Comparison of ENCODE assay signal across 36 cellular contexts in the genomic region with DNA sequence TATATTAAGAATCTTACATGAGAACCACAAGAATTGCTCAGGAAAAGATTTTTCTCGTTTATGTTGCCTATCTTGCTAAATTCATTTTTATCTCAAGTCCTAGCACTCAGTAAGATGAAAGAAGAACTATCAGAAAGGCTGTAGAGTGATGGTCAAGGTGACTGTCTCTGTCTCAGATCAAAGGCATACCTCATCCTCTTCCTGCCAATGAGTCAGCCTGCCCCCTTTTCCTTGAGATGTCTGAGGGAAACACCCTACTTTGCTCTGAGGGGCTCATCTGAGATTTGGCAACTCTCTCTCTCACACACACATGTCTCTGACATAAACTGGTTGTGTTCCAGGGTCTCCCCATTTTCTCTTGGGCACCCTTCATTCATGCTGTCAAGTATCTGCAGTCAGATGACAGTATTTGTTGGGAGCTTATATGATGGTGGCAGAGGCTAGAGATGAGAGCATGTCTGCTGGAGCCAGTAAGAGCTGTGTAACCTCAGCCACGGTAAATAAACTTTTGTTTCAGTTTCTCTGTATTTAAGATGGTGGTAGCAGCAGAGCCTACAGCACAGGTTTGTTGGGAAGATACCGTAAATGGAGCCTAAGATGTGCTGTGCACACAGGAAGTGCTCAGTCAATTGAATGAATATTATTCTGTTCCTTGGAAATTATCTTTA. TPM values are rescaled to one million over a fixed set of nuclear protein-coding genes. Genes with fewer than 3 reads are reported as not detected.
"Had no signal": no experiment of that assay in that cellular context is flagged by ENCODE, and none has a peak within 500 bp of the region (broad histone marks: within the 10 kb centered on the region; RNA-seq: fewer than 3 reads in every experiment).

No MANE protein-coding gene starts in this region.

- DNase-seq: activated CD4-positive, alpha-beta T cell treated with anti-CD3 and anti-CD28 coated beads for 48 hours; activated CD4-positive, alpha-beta T cell treated with anti-CD3 and anti-CD28 coated beads, Interleukin-2, amount 50 U/mL, for 48 hours; activated effector memory CD4-positive, alpha-beta T cell treated with Interleukin-2 at 50 U/mL for 16 hours; activated naive CD4-positive, alpha-beta T cell treated with Interleukin-2 at 50 U/mL for 16 hours; brain microvascular endothelial cell; dorsolateral prefrontal cortex; effector memory CD4-positive, alpha-beta T cell; erythroblast; head of caudate nucleus; hippocampal formation; left colon; mammary epithelial cell; naive B cell; nephron progenitor cell; ovary; right lobe of liver; stimulated activated CD4-positive, alpha-beta T cell treated with anti-CD3 and anti-CD28 coated beads, Interleukin-2, amount 100 ng/mL, for 48 hours; T-helper 17 cell; T1000; WERI-Rb-1 had no signal

- H3K4me1 ChIP-seq: right lobe of liver had no signal

- H3K4me3 Mint-ChIP-seq: activated naive CD8-positive, alpha-beta T cell; mesothelial cell of epicardium; naive B cell; nephron progenitor cell; stimulated activated memory B cell treated with anti-CD40 and anti-IgM and Interleukin-4, amounts not matched to agents 10 μg/mL and 1 μg/mL and 100 μg/mL, for 72 hours; T-helper 17 cell had no signal

- H3K27ac Mint-ChIP-seq: activated naive CD8-positive, alpha-beta T cell; mesothelial cell of epicardium; naive B cell; nephron progenitor cell; progenitor cell of endocrine pancreas; stimulated activated memory B cell treated with anti-CD40 and anti-IgM and Interleukin-4, amounts not matched to agents 10 μg/mL and 1 μg/mL and 100 μg/mL, for 72 hours; T-helper 17 cell had no signal

- FAIRE-seq: astrocyte, keratinocyte had no signal

- ATAC-seq: activated CD4-positive, CD25-positive, alpha-beta regulatory T cell treated with anti-CD3 and anti-CD28 coated beads, Interleukin-2, amount 50 U/mL, for 24 hours; left colon; right lobe of liver; stimulated activated memory B cell treated with anti-CD40 and anti-IgM and Interleukin-4, amounts not matched to agents 10 μg/mL and 1 μg/mL and 100 μg/mL, for 72 hours; T-helper 17 cell had no signal

- H3K36me3 ChIP-seq: brain microvascular endothelial cell, ovary, right lobe of liver, tibial nerve, WERI-Rb-1 had no signal

- H3K4me1 Mint-ChIP-seq: naive B cell; nephron progenitor cell; stimulated activated memory B cell treated with anti-CD40 and anti-IgM and Interleukin-4, amounts not matched to agents 10 μg/mL and 1 μg/mL and 100 μg/mL, for 72 hours had no signal

- H3K4me3 ChIP-seq: coronary artery, dorsolateral prefrontal cortex, ovary, right lobe of liver, tibial nerve had no signal

- H3K36me3 Mint-ChIP-seq: activated naive CD8-positive, alpha-beta T cell; mesothelial cell of epicardium; naive B cell; stimulated activated memory B cell treated with anti-CD40 and anti-IgM and Interleukin-4, amounts not matched to agents 10 μg/mL and 1 μg/mL and 100 μg/mL, for 72 hours had no signal

- H3K27me3 ChIP-seq: brain microvascular endothelial cell, dorsolateral prefrontal cortex, ovary, right lobe of liver, tibial nerve had no signal

- H3K9me3 ChIP-seq: ovary, right lobe of liver, tibial nerve had no signal

- H3K9me3 Mint-ChIP-seq: mesothelial cell of epicardium; nephron progenitor cell; stimulated activated memory B cell treated with anti-CD40 and anti-IgM and Interleukin-4, amounts not matched to agents 10 μg/mL and 1 μg/mL and 100 μg/mL, for 72 hours had no signal

- H3K27me3 Mint-ChIP-seq: stimulated activated memory B cell treated with anti-CD40 and anti-IgM and Interleukin-4, amounts not matched to agents 10 μg/mL and 1 μg/mL and 100 μg/mL, for 72 hours had no signal

- H3K27ac ChIP-seq: brain microvascular endothelial cell, coronary artery, dorsolateral prefrontal cortex, ovary, right lobe of liver, tibial nerve, WERI-Rb-1 had no signal

RNA-seq across cellular contexts. Expression of a gene that starts 1.6 kb away (rescaled TPM):
- total RNA-seq: astrocyte, cardiac septum, cerebellum, dorsolateral prefrontal cortex, liver, mammary epithelial cell, mesothelial cell of epicardium, ovary, progenitor cell of endocrine pancreas, renal cortical epithelial cell, skeletal muscle tissue, T-helper 17 cell, temporal lobe, ureter had no signal
- polyA plus RNA-seq: keratinocyte, liver, mammary epithelial cell had no signal

RNA-seq across cellular contexts. Expression of a gene that starts 20.8 kb away (rescaled TPM):
- total RNA-seq: astrocyte, left colon, mesothelial cell of epicardium, ovary, progenitor cell of endocrine pancreas, renal cortical epithelial cell, T-helper 17 cell, tibial nerve, ureter had no signal
